Comparison of ENCODE assay signal across 29 cellular contexts in genomic region chr13:92510416-92510815, GRCh38.
DNase-seq lines count a peak whose midpoint lies in the region; ATAC-seq and TF ChIP-seq lines count a peak whose summit lies in the region.
"Had no signal": no experiment of that assay in that cellular context is flagged by ENCODE, and none has a peak within 500 bp of the region (broad histone marks: within the 10 kb centered on the region; RNA-seq: fewer than 3 reads in every experiment).

No MANE protein-coding gene starts in this region.

- POLR2A ChIA-PET in WTC11 (lab: Charles Lee) = no interaction called here

- no CpG with 5 or more reads among the region's 2 CpGs for WGBS in trophoblast cell (ENCODE audit: extremely low coverage, insufficient coverage, insufficient read length)

- CTCF ChIA-PET in WTC11 (lab: Charles Lee) = interaction anchor here (1.9 kb wide), 1 partner anchor 10 kb away, joined by 4 read pairs; no protein-coding TSS in a partner anchor

- H3K4me1 Mint-ChIP-seq in WTC11 = peaks cover 7% of the 10 kb centered on the region
- H3K4me1 Mint-ChIP-seq: immature natural killer cell; memory B cell; naive thymus-derived CD8-positive, alpha-beta T cell; T-cell had no signal

- no peak overlapping the region for H4K8ac ChIP-seq in trophoblast cell (ENCODE audit: low read depth, low read length)

- H4K91ac ChIP-seq in trophoblast cell (ENCODE audit: low read depth, low read length) = no peak overlapping the region

- H3K27ac ChIP-seq in trophoblast cell (ENCODE audit: low read depth, low read length) = no peak overlapping the region
- H3K27ac ChIP-seq: esophagus squamous epithelium, heart right ventricle had no signal

- H3K9me3 Mint-ChIP-seq in WTC11 = no peaks in the 10 kb centered on the region

- no peak overlapping the region for H3K23ac ChIP-seq in trophoblast cell (ENCODE audit: low read length)

- no peaks in the 10 kb centered on the region for H3K36me3 ChIP-seq in trophoblast cell (ENCODE audit: control insufficient read depth in 1 of 2, insufficient read depth in 2 of 2, low read length in 2 of 2)
- H3K36me3 ChIP-seq: BE2C, esophagus squamous epithelium, heart right ventricle had no signal

- peaks cover 2 to 4% of the 10 kb centered on the region in 2 experiments for H3K4me1 ChIP-seq in trophoblast cell (ENCODE audit: control insufficient read depth in 1 of 2, insufficient read depth in 2 of 2, low read length in 2 of 2)
- H3K4me1 ChIP-seq: BE2C, esophagus squamous epithelium, heart right ventricle had no signal

- no peaks in the 10 kb centered on the region for H3K79me1 ChIP-seq in trophoblast cell (ENCODE audit: low read length)

- no peak overlapping the region for H3K18ac ChIP-seq in trophoblast cell (ENCODE audit: low read length)

- no peaks in the 10 kb centered on the region for H3K36me3 Mint-ChIP-seq in WTC11
- H3K36me3 Mint-ChIP-seq: immature natural killer cell, memory B cell, T-cell had no signal

- H4K12ac ChIP-seq in trophoblast cell (ENCODE audit: low read depth, low read length) = no peak overlapping the region

- H3K27ac Mint-ChIP-seq in WTC11 = no peak overlapping the region
- H3K27ac Mint-ChIP-seq: immature natural killer cell; memory B cell; naive thymus-derived CD8-positive, alpha-beta T cell; progenitor cell of endocrine pancreas; T-cell had no signal

- no peak overlapping the region for H3K4me2 ChIP-seq in trophoblast cell (ENCODE audit: low read length)
- H3K4me2 ChIP-seq: smooth muscle cell had no signal

- H3K4me3 ChIP-seq in fibroblast of the aortic adventitia (ENCODE audit: low read depth, low read length) = no peak overlapping the region
- H3K4me3 ChIP-seq in trophoblast cell (ENCODE audit: low read depth, low read length) = no peak overlapping the region
- H3K4me3 ChIP-seq: esophagus squamous epithelium, heart right ventricle, smooth muscle cell had no signal

- DNase-seq in HT1080 (ENCODE audit: low read depth) (peak; percentile 46), WTC11 (ENCODE audit: low spot score) (no peak), fibroblast of the aortic adventitia (ENCODE audit: low read depth) (peak; percentile 1), trophoblast cell (peak; percentile 1 to 52), activated gamma-delta T cell (lab: John Stamatoyannopoulos, UW) (no peak), NCI-H510A (lab: John Stamatoyannopoulos, UW) (no peak)
- DNase-seq: activated CD4-positive, alpha-beta T cell treated with anti-CD3 and anti-CD28 coated beads, Interleukin-2, amount 50 U/mL, for 1 hour; activated CD8-positive, alpha-beta memory T cell treated with anti-CD3 and anti-CD28 coated beads, Interleukin-2, amount 50 U/mL, for 48 hours; activated gamma-delta T cell treated with Interleukin-2 at 50 U/mL for 16 hours; amniotic stem cell; BE2C; cerebellar nuclear complex; effector memory CD4-positive, alpha-beta T cell; esophagus squamous epithelium; heart right ventricle; immature natural killer cell; naive thymus-derived CD8-positive, alpha-beta T cell; NCI-H1105; NCI-H2081 treated with DMSO at 0.1 percent for 48 hours; NCI-H524; SHP77; stimulated activated CD4-positive, alpha-beta T cell treated with anti-CD3 and anti-CD28 coated beads, Interleukin-4, amount 100 ng/mL, for 4 hours; T-cell had no signal

- H3K27me3 ChIP-seq in trophoblast cell (ENCODE audit: insufficient read depth, low read length) = no peaks in the 10 kb centered on the region
- H3K27me3 ChIP-seq: BE2C, esophagus squamous epithelium, heart right ventricle had no signal

- no peak overlapping the region for H2AK5ac ChIP-seq in trophoblast cell (ENCODE audit: low read length)

- H3K14ac ChIP-seq in trophoblast cell (ENCODE audit: low read length) = no peak overlapping the region

- no peak overlapping the region for H2BK5ac ChIP-seq in trophoblast cell (ENCODE audit: low read depth, low read length, poor library complexity)

- no peak overlapping the region for H3K4ac ChIP-seq in trophoblast cell (ENCODE audit: low read depth, low read length)

- H3K79me2 ChIP-seq in trophoblast cell (ENCODE audit: control insufficient read depth, insufficient read depth, low read length, poor library complexity) = no peaks in the 10 kb centered on the region

- H3K27me3 Mint-ChIP-seq in WTC11 (ENCODE audit: low read depth) = peaks cover 9% of the 10 kb centered on the region
- H3K27me3 Mint-ChIP-seq: memory B cell, progenitor cell of endocrine pancreas, T-cell had no signal

- TF ChIP-seq CTCF in WTC11 (IDR thresholded peaks at IDR 0.05) (no peak), fibroblast of the aortic adventitia (IDR thresholded peaks at IDR 0.05; ENCODE audit: insufficient read depth, low read length) (no peak)

- H2AFZ ChIP-seq in trophoblast cell (ENCODE audit: insufficient read depth, low read length, poor library complexity) = no peak overlapping the region

- H2BK120ac ChIP-seq in trophoblast cell (ENCODE audit: insufficient read depth, low read length, poor library complexity) = no peak overlapping the region

- ATAC-seq in WTC11 (peak; percentile 71), GM21526 (IDR thresholded peaks at IDR 0.05; ENCODE audit: low FRiP score, unreplicated experiment) (no peak), HG02642 (IDR thresholded peaks at IDR 0.05; ENCODE audit: poor library complexity, unreplicated experiment) (no peak)
- ATAC-seq: HCT116; heart right ventricle; naive thymus-derived CD8-positive, alpha-beta T cell; T-cell had no signal

- no peak overlapping the region for H3K9ac ChIP-seq in trophoblast cell (ENCODE audit: low read length)

- no peaks in the 10 kb centered on the region for H3K9me3 ChIP-seq in trophoblast cell (ENCODE audit: insufficient read depth, low read depth, low read length)
- H3K9me3 ChIP-seq: BE2C, heart right ventricle had no signal

- no peak overlapping the region for H3K4me3 Mint-ChIP-seq in WTC11
- H3K4me3 Mint-ChIP-seq: immature natural killer cell; memory B cell; naive thymus-derived CD8-positive, alpha-beta T cell; T-cell had no signal

- H2BK12ac ChIP-seq in trophoblast cell (ENCODE audit: low read length) = peak overlapping the region; percentile 58

TF ChIP-seq in WTC11, 78 proteins besides CTCF, POLR2A, EP300 and RAD21:
- TF ChIP-seq ELF4 (CRISPR knock-in tag; IDR thresholded peaks at IDR 0.05; ENCODE audit: low read depth) (no peak), E2F1 (CRISPR knock-in tag; IDR thresholded peaks at IDR 0.05) (no peak), STAT6 (CRISPR knock-in tag; conservative IDR thresholded peaks at IDR 0.05; ENCODE audit: low read depth) (no peak), ZMAT4 (CRISPR knock-in tag; IDR thresholded peaks at IDR 0.05) (no peak)

Comparison
In these comparisons a context has a peak if more than half of its experiments do, and no peak if none do; other contexts are left out.
1. DNase-seq: peak in HT1080 (single experiment), fibroblast of the aortic adventitia (single experiment) and trophoblast cell (2 of 2); none in WTC11 (single experiment), activated gamma-delta T cell (single experiment) and NCI-H510A (single experiment).